Comparison of ENCODE assay signal across 25 cellular contexts in genomic region chr11:91310085-91310484, GRCh38.
"Had no signal": no experiment of that assay in that cellular context is flagged by ENCODE, and none has a peak within 500 bp of the region (broad histone marks: within the 10 kb centered on the region; RNA-seq: fewer than 3 reads in every experiment).

No MANE protein-coding gene starts in this region.

- H3K27me3 ChIP-seq: colonic mucosa, dorsolateral prefrontal cortex, esophagus muscularis mucosa, esophagus squamous epithelium, foreskin keratinocyte, gastrocnemius medialis, gastroesophageal sphincter, heart left ventricle, heart right ventricle had no signal

- H3K4me3 ChIP-seq: colonic mucosa, coronary artery, dorsolateral prefrontal cortex, esophagus muscularis mucosa, esophagus squamous epithelium, gastrocnemius medialis, gastroesophageal sphincter, heart left ventricle, heart right ventricle had no signal

- H3K9me3 ChIP-seq: colonic mucosa, esophagus muscularis mucosa, esophagus squamous epithelium, gastrocnemius medialis, gastroesophageal sphincter, heart left ventricle, heart right ventricle had no signal

- H3K4me3 Mint-ChIP-seq: dendritic cell treated with granulocyte-macrophage colony-stimulating factor and Interleukin-4, amounts not matched to agents 40 ng/mL and 50 ng/mL, for 4 days; effector memory CD8-positive, alpha-beta T cell; endodermal cell had no signal

- H3K4me1 ChIP-seq: colonic mucosa, esophagus squamous epithelium, foreskin keratinocyte, gastrocnemius medialis, gastroesophageal sphincter, heart right ventricle had no signal

- H3K27ac Mint-ChIP-seq: dendritic cell treated with granulocyte-macrophage colony-stimulating factor and Interleukin-4, amounts not matched to agents 40 ng/mL and 50 ng/mL, for 4 days; effector memory CD8-positive, alpha-beta T cell; endodermal cell had no signal

- H3K36me3 ChIP-seq: colonic mucosa, esophagus muscularis mucosa, esophagus squamous epithelium, gastrocnemius medialis, gastroesophageal sphincter, heart left ventricle, heart right ventricle had no signal

- DNase-seq: colonic mucosa; cortex of kidney; dermis blood vessel endothelial cell; dorsolateral prefrontal cortex; effector CD4-positive, alpha-beta T cell; effector CD8-positive, alpha-beta T cell; effector memory CD4-positive, alpha-beta T cell; effector memory CD8-positive, alpha-beta T cell; endodermal cell; erythroblast; esophagus squamous epithelium; foreskin fibroblast; foreskin keratinocyte; foreskin melanocyte; gastrocnemius medialis; glutamatergic neuron; head of caudate nucleus; heart left ventricle; heart right ventricle had no signal

- H3K27me3 Mint-ChIP-seq: dendritic cell treated with granulocyte-macrophage colony-stimulating factor and Interleukin-4, amounts not matched to agents 40 ng/mL and 50 ng/mL, for 4 days; effector memory CD8-positive, alpha-beta T cell had no signal

- H3K9me3 Mint-ChIP-seq: dendritic cell treated with granulocyte-macrophage colony-stimulating factor and Interleukin-4, amounts not matched to agents 40 ng/mL and 50 ng/mL, for 4 days; endodermal cell had no signal

- H3K27ac ChIP-seq: colonic mucosa, coronary artery, epithelial cell of prostate, esophagus muscularis mucosa, esophagus squamous epithelium, foreskin keratinocyte, gastrocnemius medialis, gastroesophageal sphincter, heart left ventricle, heart right ventricle had no signal

- ATAC-seq: effector memory CD8-positive, alpha-beta T cell; esophagus mucosa; foreskin keratinocyte; gastrocnemius medialis; gastroesophageal sphincter; heart left ventricle had no signal
